In genomic region chrX:150731795-150732194, GRCh38 we compare ENCODE assay signal across 10 cellular contexts. TPM values are rescaled to one million over a fixed set of nuclear protein-coding genes. Genes with fewer than 3 reads are reported as not detected.
DNase-seq lines count a peak whose midpoint lies in the region; ATAC-seq and TF ChIP-seq lines count a peak whose summit lies in the region.
"Had no signal": no experiment of that assay in that cellular context is flagged by ENCODE, and none has a peak within 500 bp of the region (broad histone marks: within the 10 kb centered on the region; RNA-seq: fewer than 3 reads in every experiment).

No MANE protein-coding gene starts in this region.

- POLR2A ChIA-PET in HEK293 (lab: Yijun Ruan, JAX) = no interaction called here

- TF ChIP-seq CTCF in HEK293 (tag by site-specific recombination; IDR thresholded peaks at IDR 0.05) (no peak), osteocyte (IDR thresholded peaks at IDR 0.05) (no peak)

- peaks cover 34% of the 10 kb centered on the region for H3K4me1 Mint-ChIP-seq in activated T-helper 17 cell treated with anti-CD3 and anti-CD28 coated beads, Interleukin-2, amount 50 U/mL, for 72 hours
- H3K4me1 Mint-ChIP-seq in osteocyte (ENCODE audit: unreplicated experiment) = no peaks in the 10 kb centered on the region

- peak; percentile 78 for DNase-seq in A172 (ENCODE audit: low spot score)
- DNase-seq in left kidney (ENCODE audit: low read depth, low spot score) = peak; percentile 1
- DNase-seq in NCI-H1092 treated with DMSO at 0.1 percent for 48 hours (lab: John Stamatoyannopoulos, UW) = no peak
- no peak for DNase-seq in osteocyte (ENCODE audit: extremely low spot score, unreplicated experiment)
- DNase-seq: Peyer's patch had no signal

- H3K27ac ChIP-seq in HEK293 (ENCODE audit: extremely low read depth, low read depth, low read length) = no peak overlapping the region
- H3K27ac ChIP-seq: body of pancreas, Peyer's patch had no signal

- H3K36me3 ChIP-seq in HEK293 (ENCODE audit: control insufficient read depth in 2 of 2, insufficient read depth in 1 of 2, low read length in 2 of 2) = peaks cover 4 to 65% of the 10 kb centered on the region in 2 experiments

- H3K4me3 ChIP-seq in HEK293 (ENCODE audit: low read depth, low read length) = no peak overlapping the region
- H3K4me3 ChIP-seq: body of pancreas, Peyer's patch had no signal

- no peaks in the 10 kb centered on the region for H3K9me3 Mint-ChIP-seq in activated T-helper 17 cell treated with anti-CD3 and anti-CD28 coated beads, Interleukin-2, amount 50 U/mL, for 72 hours
- peaks cover 6% of the 10 kb centered on the region for H3K9me3 Mint-ChIP-seq in osteocyte (ENCODE audit: unreplicated experiment)

- H3K27ac Mint-ChIP-seq in activated T-helper 17 cell treated with anti-CD3 and anti-CD28 coated beads, Interleukin-2, amount 50 U/mL, for 72 hours = peak overlapping the region; percentile 84
- H3K27ac Mint-ChIP-seq in osteocyte (ENCODE audit: unreplicated experiment) = no peak overlapping the region

- ATAC-seq in activated T-helper 17 cell treated with anti-CD3 and anti-CD28 coated beads, Interleukin-2, amount 50 U/mL, for 72 hours (replicated peaks) = peak; percentile 98
- ATAC-seq in HG03439 (IDR thresholded peaks at IDR 0.05; ENCODE audit: unreplicated experiment) (no peak), GM21367 (IDR thresholded peaks at IDR 0.05; ENCODE audit: unreplicated experiment) (no peak)
- ATAC-seq: body of pancreas had no signal

- no peaks in the 10 kb centered on the region for H3K27me3 Mint-ChIP-seq in activated T-helper 17 cell treated with anti-CD3 and anti-CD28 coated beads, Interleukin-2, amount 50 U/mL, for 72 hours
- H3K27me3 Mint-ChIP-seq in osteocyte (ENCODE audit: unreplicated experiment) = no peaks in the 10 kb centered on the region

- peak overlapping the region; percentile 52 for H3K4me3 Mint-ChIP-seq in activated T-helper 17 cell treated with anti-CD3 and anti-CD28 coated beads, Interleukin-2, amount 50 U/mL, for 72 hours
- H3K4me3 Mint-ChIP-seq in osteocyte (ENCODE audit: unreplicated experiment) = no peak overlapping the region

- no peaks in the 10 kb centered on the region for H3K4me1 ChIP-seq in HEK293 (ENCODE audit: control insufficient read depth, insufficient read depth, low read length)
- H3K4me1 ChIP-seq: body of pancreas, Peyer's patch had no signal

- no peaks in the 10 kb centered on the region for H3K9me3 ChIP-seq in HEK293 (ENCODE audit: control insufficient read depth, insufficient read depth, low read depth, low read length)
- H3K9me3 ChIP-seq: body of pancreas, Peyer's patch had no signal

- CTCF ChIA-PET in HEK293 (lab: Yijun Ruan, JAX) = interaction anchor here (1.2 kb wide), 1 partner anchor 48 kb away, joined by 4 read pairs; no protein-coding TSS in a partner anchor

- H3K36me3 Mint-ChIP-seq in activated T-helper 17 cell treated with anti-CD3 and anti-CD28 coated beads, Interleukin-2, amount 50 U/mL, for 72 hours (ENCODE audit: low read depth) = peaks cover 94% of the 10 kb centered on the region
- H3K36me3 Mint-ChIP-seq in osteocyte (ENCODE audit: unreplicated experiment) = peaks cover 23% of the 10 kb centered on the region

TF ChIP-seq in HEK293, 187 proteins besides CTCF, POLR2A, EP300 and RAD21:
- TF ChIP-seq ZNF138 (tag by site-specific recombination; IDR thresholded peaks at IDR 0.05; ENCODE audit: borderline replicate concordance) (no peak), ZFHX2 (tag by site-specific recombination; conservative IDR thresholded peaks at IDR 0.05) (peak; percentile 55), OSR2 (tag by site-specific recombination; IDR thresholded peaks at IDR 0.05) (peak; percentile 42; the same call in 1 of the 2 replicates)

RNA-seq across cellular contexts. Expression of gene MTMR1, which starts 38.6 kb away (rescaled TPM):
- total RNA-seq in A172 (2014; rRNA removed; shearing (Covaris generic)) = 25.6 and 34.3 TPM in 2 replicates
- total RNA-seq in activated T-helper 17 cell treated with anti-CD3 and anti-CD28 coated beads, Interleukin-2, amount 50 U/mL, for 72 hours = 10 to 100 TPM; 25.5 to 36.0 TPM
- 22.3 and 23.6 TPM in 2 replicates for total RNA-seq in osteocyte

Comparison
In these comparisons a context has a peak if more than half of its experiments do, and no peak if none do; other contexts are left out.
1. DNase-seq: peak in A172 (single experiment) and left kidney (single experiment); none in NCI-H1092 treated with DMSO at 0.1 percent for 48 hours (single experiment) and osteocyte (single experiment).